1 cellular context compared by ENCODE assay signal in the genomic region with DNA sequence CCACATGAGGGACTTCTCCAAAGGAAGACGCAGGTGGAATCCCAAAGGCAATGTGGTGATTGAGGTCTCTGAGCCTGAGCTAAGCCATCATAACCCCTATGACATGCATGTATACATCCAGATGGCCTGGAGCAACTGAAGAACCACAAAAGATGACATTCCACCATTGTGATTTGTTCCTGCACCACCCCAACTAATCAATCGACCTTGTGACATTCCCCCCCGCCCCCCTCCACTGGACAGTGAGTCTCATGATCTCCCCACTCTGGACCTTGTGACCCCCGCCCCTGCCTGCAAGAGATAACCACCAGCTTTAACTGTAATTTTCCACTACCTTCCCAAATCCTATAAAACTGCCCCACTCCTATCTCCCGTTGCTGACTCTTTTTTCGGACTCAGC.
TF ChIP-seq lines count a peak whose summit lies in the region.

No MANE protein-coding gene starts in this region.

TF ChIP-seq in K562, 482 proteins besides CTCF, POLR2A, EP300 and RAD21 (continued from another document):
- TF ChIP-seq VEZF1 (CRISPR knock-in tag; IDR thresholded peaks at IDR 0.05) (peak; percentile 54), KDM5B (IDR thresholded peaks at IDR 0.05; ENCODE audit: insufficient replicate concordance, low read depth, low read length) (no peak), KLF6 (CRISPR knock-in tag; IDR thresholded peaks at IDR 0.05; ENCODE audit: borderline replicate concordance) (no peak)
